In genomic region chr19:36528921-36529518, GRCh38 we compare ENCODE assay signal across 8 cellular contexts. TPM values are rescaled to one million over a fixed set of nuclear protein-coding genes. Genes with fewer than 3 reads are reported as not detected.
DNase-seq lines count a peak whose midpoint lies in the region; ATAC-seq and TF ChIP-seq lines count a peak whose summit lies in the region.

No MANE protein-coding gene starts in this region.

- H3K4me1 Mint-ChIP-seq in CD14-positive monocyte: peaks cover 18% of the 10 kb centered on the region
- H3K4me1 Mint-ChIP-seq in activated naive CD4-positive, alpha-beta T cell treated with anti-CD3 and anti-CD28 coated beads, Interleukin-2, amount 10 ng/mL, durations not matched to agents 7 days and 5 days: peaks cover 23% of the 10 kb centered on the region

- H3K9me3 ChIP-seq in HUES6 (ENCODE audit: control insufficient read depth, insufficient read depth, low read depth, low read length) (peaks cover 36% of the 10 kb centered on the region), iPS DF 6.9 (ENCODE audit: control insufficient read depth, insufficient read depth, low read length) (no peaks in the 10 kb centered on the region)

- H3K27me3 ChIP-seq in HUES6 (ENCODE audit: control insufficient read depth, insufficient read depth, low read length): no peaks in the 10 kb centered on the region
- no peaks in the 10 kb centered on the region for H3K27me3 ChIP-seq in iPS DF 6.9 (ENCODE audit: control insufficient read depth, insufficient read depth, low read length)

- H3K4me3 ChIP-seq in HUES6 (ENCODE audit: low read depth, low read length) (peak overlapping the region; percentile 91), iPS DF 6.9 (ENCODE audit: low read length) (peak overlapping the region; percentile 90; the same call in 1 of the 2 replicates)

- peaks cover 11 to 23% of the 10 kb centered on the region in 2 donors for H3K36me3 Mint-ChIP-seq in CD14-positive monocyte
- peaks cover 48% of the 10 kb centered on the region for H3K36me3 Mint-ChIP-seq in activated naive CD4-positive, alpha-beta T cell treated with anti-CD3 and anti-CD28 coated beads, Interleukin-2, amount 10 ng/mL, durations not matched to agents 7 days and 5 days

- CTCF ChIA-PET in activated naive CD4-positive, alpha-beta T cell treated with anti-CD3 and anti-CD28 coated beads, Interleukin-2, amount 10 ng/mL, durations not matched to agents 7 days and 5 days (lab: Charles Lee): no interaction called here

- intact Hi-C loops in CD14-positive monocyte (cut with micrococcal nuclease): loop anchor here (1.0 to 10.0 kb wide), 8 partner anchors 40 to 323 kb away; partner anchors contain the start of genes ZNF461 (in 2 of the 2), ZNF529 (in 2 of the 2), ZNF566 (in 2 of the 2) and ZNF345 (in 1 of the 2)

- H3K4me1 ChIP-seq in HUES6 (ENCODE audit: control insufficient read depth, insufficient read depth, low read length): no peaks in the 10 kb centered on the region
- no peaks in the 10 kb centered on the region; the same call in 1 of the 2 replicates for H3K4me1 ChIP-seq in iPS DF 6.9 (ENCODE audit: control insufficient read depth, insufficient read depth, low read length)

- H3K4me3 Mint-ChIP-seq in CD14-positive monocyte: peak overlapping the region; percentile 98 to 100
- H3K4me3 Mint-ChIP-seq in activated naive CD4-positive, alpha-beta T cell treated with anti-CD3 and anti-CD28 coated beads, Interleukin-2, amount 10 ng/mL, durations not matched to agents 7 days and 5 days: peak overlapping the region; percentile 98

- H3K27ac ChIP-seq in HUES6 (ENCODE audit: low read depth, low read length) (no peak overlapping the region), iPS DF 6.9 (ENCODE audit: low read length) (no peak overlapping the region)

- H3K36me3 ChIP-seq in HUES6 (ENCODE audit: control insufficient read depth, insufficient read depth, low read length) (peaks cover 23% of the 10 kb centered on the region), iPS DF 6.9 (ENCODE audit: control insufficient read depth, insufficient read depth, low read length) (no peaks in the 10 kb centered on the region; the same call in 1 of the 2 replicates)

- H3K9ac ChIP-seq in HUES6 (ENCODE audit: low read length): peak overlapping the region; percentile 75

- H3K27ac Mint-ChIP-seq in CD14-positive monocyte: peak overlapping the region in 6 of 7 donors; percentile 27 to 97 (median 96)
- peak overlapping the region; percentile 97 for H3K27ac Mint-ChIP-seq in activated naive CD4-positive, alpha-beta T cell treated with anti-CD3 and anti-CD28 coated beads, Interleukin-2, amount 10 ng/mL, durations not matched to agents 7 days and 5 days

- DNase-seq in CD14-positive monocyte (ENCODE audit: low spot score): no peak
- peak; percentile 22 for DNase-seq in activated naive CD4-positive, alpha-beta T cell treated with anti-CD3 and anti-CD28 coated beads, Interleukin-2, amount 10 ng/mL, durations not matched to agents 7 days and 5 days
- DNase-seq in iPS DF 6.9 (ENCODE audit: low read depth, low spot score): no peak
- DNase-seq in stimulated activated CD4-positive, alpha-beta T cell treated with anti-CD3 and anti-CD28 coated beads, Interleukin-12 subunit alpha, Interleukin-12 subunit beta, amount 100 ng/mL, for 48 hours (ENCODE audit: low read depth in 2 of 3, low spot score in 1 of 3): peak; percentile 1 to 8 (median 4)
- no peak for DNase-seq in amniotic stem cell (lab: John Stamatoyannopoulos, UW)
- no peak for DNase-seq in NCI-H2196 (lab: John Stamatoyannopoulos, UW; ENCODE audit: unreplicated experiment)

- peaks cover 20 to 83% (median 62%) of the 10 kb centered on the region in 7 donors for H3K9me3 Mint-ChIP-seq in CD14-positive monocyte
- H3K9me3 Mint-ChIP-seq in activated naive CD4-positive, alpha-beta T cell treated with anti-CD3 and anti-CD28 coated beads, Interleukin-2, amount 10 ng/mL, durations not matched to agents 7 days and 5 days: peaks cover 40% of the 10 kb centered on the region

- peak; percentile 22 for ATAC-seq in GM19351 (IDR thresholded peaks at IDR 0.05; ENCODE audit: unreplicated experiment)

- no peak for TF ChIP-seq CTCF in CD14-positive monocyte (IDR thresholded peaks at IDR 0.05)

- H3K27me3 Mint-ChIP-seq in CD14-positive monocyte (ENCODE audit: low read depth in 3 of 3): peaks cover 0 to 5% (median 0%) of the 10 kb centered on the region in 3 donors
- H3K27me3 Mint-ChIP-seq in activated naive CD4-positive, alpha-beta T cell treated with anti-CD3 and anti-CD28 coated beads, Interleukin-2, amount 10 ng/mL, durations not matched to agents 7 days and 5 days: no peaks in the 10 kb centered on the region

- no CpG with 5 or more reads among the region's 12 CpGs for WGBS in iPS DF 6.9 (ENCODE audit: insufficient coverage, insufficient read length)

RNA-seq across cellular contexts. Expression of gene ZNF260, which starts 0.9 kb away (rescaled TPM):
- 1 to 10 TPM; 1.2 to 2.1 TPM for polyA plus RNA-seq in CD14-positive monocyte

RNA-seq across cellular contexts. Expression of gene ZNF566, which starts 39.7 kb away (rescaled TPM):
- 1 to 10 TPM; 3.6 to 3.9 TPM for polyA plus RNA-seq in CD14-positive monocyte

RNA-seq across cellular contexts. Expression of gene ZNF529, which starts 44.1 kb away (rescaled TPM):
- polyA plus RNA-seq in CD14-positive monocyte: 1 to 10 TPM; 1.1 to 1.3 TPM

Comparison
In these comparisons a context has a peak if more than half of its experiments do, and no peak if none do; other contexts are left out.
1. DNase-seq: peak in activated naive CD4-positive, alpha-beta T cell treated with anti-CD3 and anti-CD28 coated beads, Interleukin-2, amount 10 ng/mL, durations not matched to agents 7 days and 5 days (single experiment) and stimulated activated CD4-positive, alpha-beta T cell treated with anti-CD3 and anti-CD28 coated beads, Interleukin-12 subunit alpha, Interleukin-12 subunit beta, amount 100 ng/mL, for 48 hours (3 of 3); none in CD14-positive monocyte (single experiment), iPS DF 6.9 (single experiment), amniotic stem cell (single experiment) and NCI-H2196 (single experiment).